19 cellular contexts compared by ENCODE assay signal in genomic region chr2:174053784-174054183, GRCh38.
DNase-seq lines count a peak whose midpoint lies in the region; FAIRE-seq and TF ChIP-seq lines count a peak whose summit lies in the region.
"Had no signal": no experiment of that assay in that cellular context is flagged by ENCODE, and none has a peak within 500 bp of the region (broad histone marks: within the 10 kb centered on the region; RNA-seq: fewer than 3 reads in every experiment).

No MANE protein-coding gene starts in this region.

- peaks cover 4% of the 10 kb centered on the region for H3K36me3 Mint-ChIP-seq in endothelial cell (ENCODE audit: low read depth, unreplicated experiment)

- no peak for TF ChIP-seq CTCF in left ventricle myocardium inferior (IDR thresholded peaks at IDR 0.05; ENCODE audit: borderline replicate concordance)
- TF ChIP-seq CTCF in right atrium auricular region (IDR thresholded peaks at IDR 0.05), result no peak
- no peak for TF ChIP-seq CTCF in endothelial cell (IDR thresholded peaks at IDR 0.05; ENCODE audit: unreplicated experiment)
- TF ChIP-seq CTCF in uterus (IDR thresholded peaks at IDR 0.05), result no peak
- TF ChIP-seq CTCF in kidney (IDR thresholded peaks at IDR 0.05; ENCODE audit: borderline replicate concordance, extremely low read depth, insufficient read depth), result no peak

- no peak for TF ChIP-seq POLR2A in uterus (IDR thresholded peaks at IDR 0.05)

- H3K4me1 ChIP-seq in left ventricle myocardium inferior, result peaks cover 33% of the 10 kb centered on the region
- peaks cover 0 to 21% of the 10 kb centered on the region in 2 donors for H3K4me1 ChIP-seq in right atrium auricular region
- H3K4me1 ChIP-seq in uterus, result no peaks in the 10 kb centered on the region
- peaks cover 2% of the 10 kb centered on the region in 2 donors for H3K4me1 ChIP-seq in kidney (ENCODE audit: control insufficient read depth in 1 of 2, insufficient read depth in 1 of 2, low read depth in 1 of 2, low read length in 2 of 2)

- DNase-seq in left ventricle myocardium inferior (no peak), right atrium auricular region (ENCODE audit: low spot score) (no peak), endothelial cell (ENCODE audit: low spot score) (peak; percentile 17), left kidney (ENCODE audit: low read depth, low spot score) (peak; percentile 33), uterus (no peak), SKM-1 (lab: John Stamatoyannopoulos, UW; ENCODE audit: unreplicated experiment) (no peak), kidney (no peak), SIG-M5 (lab: John Stamatoyannopoulos, UW) (no peak)
- DNase-seq: 8988T; amniotic stem cell; C1 segment of cervical spinal cord; DMS79; hypothalamus; NCI-H2029 treated with DMSO at 0.1 percent for 48 hours; NCI-H526 treated with DMSO at 0.1 percent for 48 hours; stimulated activated CD4-positive, alpha-beta T cell treated with anti-CD3 and anti-CD28 coated beads, Interleukin-4, amount 100 ng/mL, for 4 hours had no signal

- peak overlapping the region; percentile 91 for H3K27ac Mint-ChIP-seq in endothelial cell (ENCODE audit: unreplicated experiment)

- H3K9ac ChIP-seq in kidney (ENCODE audit: low read length in 2 of 2), result no peak overlapping the region

- H3K4me3 Mint-ChIP-seq in endothelial cell (ENCODE audit: unreplicated experiment), result peak overlapping the region; percentile 80
- H3K4me3 Mint-ChIP-seq: neural crest cell had no signal

- H3K9me3 ChIP-seq in left ventricle myocardium inferior (replicated peaks) (no peaks in the 10 kb centered on the region), right atrium auricular region (no peaks in the 10 kb centered on the region), uterus (no peaks in the 10 kb centered on the region), kidney (ENCODE audit: control insufficient read depth in 1 of 2, low read length in 2 of 2) (no peaks in the 10 kb centered on the region)
- H3K9me3 ChIP-seq: tibial nerve had no signal

- no peaks in the 10 kb centered on the region for H3K9me3 Mint-ChIP-seq in endothelial cell (ENCODE audit: unreplicated experiment)

- H3K27me3 Mint-ChIP-seq in endothelial cell (ENCODE audit: unreplicated experiment), result peaks cover 5% of the 10 kb centered on the region

- peaks cover 36% of the 10 kb centered on the region for H3K4me1 Mint-ChIP-seq in endothelial cell (ENCODE audit: unreplicated experiment)

- H3K36me3 ChIP-seq in left ventricle myocardium inferior, result no peaks in the 10 kb centered on the region
- H3K36me3 ChIP-seq in right atrium auricular region, result no peaks in the 10 kb centered on the region
- H3K36me3 ChIP-seq in uterus, result no peaks in the 10 kb centered on the region
- H3K36me3 ChIP-seq in kidney (ENCODE audit: control insufficient read depth in 1 of 2, insufficient read depth in 2 of 2, low read length in 2 of 2), result no peaks in the 10 kb centered on the region
- H3K36me3 ChIP-seq: tibial nerve had no signal

- intact Hi-C loops in left ventricle myocardium inferior (cut with micrococcal nuclease), result no loop called here
- intact Hi-C loops in uterus (cut with DNase I; ENCODE audit: low total_unique reads), result no loop called here
- intact Hi-C loops in kidney (cut with DNase I), result no loop called here

- FAIRE-seq in kidney (lab: Jason Lieb, UNC), result no peak

- H3K4me3 ChIP-seq in left ventricle myocardium inferior (peak overlapping the region; percentile 32), right atrium auricular region (no peak overlapping the region), uterus (no peak overlapping the region), kidney (ENCODE audit: low read length in 2 of 2) (no peak overlapping the region)
- H3K4me3 ChIP-seq: lung had no signal

- H3K27ac ChIP-seq in left ventricle myocardium inferior (replicated peaks) (peak overlapping the region; percentile 21), right atrium auricular region (peak overlapping the region in 1 of 2 donors; percentile 0), uterus (peak overlapping the region; percentile 24 to 46), kidney (ENCODE audit: low read depth in 2 of 2, low read length in 2 of 2) (no peak overlapping the region)

- H3K27me3 ChIP-seq in left ventricle myocardium inferior (ENCODE audit: low read depth) (no peaks in the 10 kb centered on the region), right atrium auricular region (no peaks in the 10 kb centered on the region), uterus (no peaks in the 10 kb centered on the region)
- H3K27me3 ChIP-seq: tibial nerve had no signal

Comparison
In these comparisons a context has a peak if more than half of its experiments do, and no peak if none do; other contexts are left out.
1. DNase-seq: peak in endothelial cell (single experiment) and left kidney (single experiment); none in left ventricle myocardium inferior (single experiment), right atrium auricular region (single experiment), uterus (0 of 2), SKM-1 (single experiment), kidney (single experiment) and SIG-M5 (single experiment).
2. H3K27ac ChIP-seq: peak in left ventricle myocardium inferior (single experiment) and uterus (2 of 2); none in kidney (0 of 2).